8 cellular contexts compared by ENCODE assay signal in genomic region chr15:72782274-72782992, GRCh38. TPM values are rescaled to one million over a fixed set of nuclear protein-coding genes. Genes with fewer than 3 reads are reported as not detected.
DNase-seq lines count a peak whose midpoint lies in the region; ATAC-seq and TF ChIP-seq lines count a peak whose summit lies in the region.

No MANE protein-coding gene starts in this region.

- WGBS in SK-N-SH (ENCODE audit: low lambda C conversion rate) = 37% methylated on average over 14 of the region's 14 CpGs

- CTCF ChIA-PET in SK-N-SH (lab: Yijun Ruan, JAX) = no interaction called here
- CTCF ChIA-PET in activated CD8-positive, alpha-beta T cell treated with anti-CD3 and anti-CD28 coated beads for 36 hours (lab: Charles Lee) = interaction anchor here (1.4 kb wide), 1 partner anchor 60 kb away, joined by 3 read pairs; no protein-coding TSS in a partner anchor

- peak overlapping the region; percentile 6 to 92; a peak in 1 of 4 replicates for H3K27ac ChIP-seq in SK-N-SH (ENCODE audit: low read depth in 2 of 2, low read length in 1 of 2)
- peak overlapping the region; percentile 2 for H3K27ac ChIP-seq in iPS-18a (ENCODE audit: low read length)

- POLR2A ChIA-PET in SK-N-SH (lab: Yijun Ruan, JAX) = no interaction called here
- POLR2A ChIA-PET in activated CD8-positive, alpha-beta T cell treated with anti-CD3 and anti-CD28 coated beads for 36 hours (lab: Charles Lee) = interaction anchor here (1.0 to 2.0 kb wide), 8 partner anchors 9 to 459 kb away, joined by 3 to 11 read pairs (median 3); partner anchors contain the start of genes BBS4 and HIGD2B

- intact Hi-C loops in activated CD8-positive, alpha-beta T cell treated with anti-CD3 and anti-CD28 coated beads for 36 hours (cut with micrococcal nuclease) = no loop called here

- no peak for TF ChIP-seq CTCF in SK-N-SH (IDR thresholded peaks at IDR 0.05)
- no peak for TF ChIP-seq CTCF in activated CD8-positive, alpha-beta T cell treated with anti-CD3 and anti-CD28 coated beads for 36 hours (IDR thresholded peaks at IDR 0.05)

- peak overlapping the region; percentile 85 for H3K9ac ChIP-seq in SK-N-SH
- H3K9ac ChIP-seq in iPS-18a (ENCODE audit: low read length) = peak overlapping the region; percentile 81

- peaks cover 56% of the 10 kb centered on the region for H3K4me1 Mint-ChIP-seq in activated CD8-positive, alpha-beta T cell treated with anti-CD3 and anti-CD28 coated beads for 36 hours (ENCODE audit: low read depth)

- peak overlapping the region; percentile 87 for H2AFZ ChIP-seq in SK-N-SH (ENCODE audit: low read depth)

- H3K9me3 Mint-ChIP-seq in activated CD8-positive, alpha-beta T cell treated with anti-CD3 and anti-CD28 coated beads for 36 hours = no peaks in the 10 kb centered on the region

- H3K9me3 ChIP-seq in SK-N-SH = no peaks in the 10 kb centered on the region
- H3K9me3 ChIP-seq in iPS-18a (ENCODE audit: control insufficient read depth, low read depth, low read length) = no peaks in the 10 kb centered on the region

- no peaks in the 10 kb centered on the region for H3K9me2 ChIP-seq in SK-N-SH

- no peaks in the 10 kb centered on the region for H3K27me3 Mint-ChIP-seq in activated CD8-positive, alpha-beta T cell treated with anti-CD3 and anti-CD28 coated beads for 36 hours

- peaks cover 14% of the 10 kb centered on the region for H3F3A ChIP-seq in SK-N-SH (replicated peaks; ENCODE audit: insufficient read depth)

- ATAC-seq in SK-N-SH treated with all-trans-retinoic acid at 6 μM for 48 hours = no peak
- ATAC-seq in activated CD8-positive, alpha-beta T cell treated with anti-CD3 and anti-CD28 coated beads for 36 hours = no peak

- no peak for TF ChIP-seq RAD21 in SK-N-SH (IDR thresholded peaks at IDR 0.05; ENCODE audit: low read length)

- H3K4me1 ChIP-seq in SK-N-SH (ENCODE audit: control insufficient read depth in 1 of 2, insufficient read depth in 2 of 2, low read depth in 1 of 2, low read length in 1 of 2) (peaks cover 0 to 21% of the 10 kb centered on the region in 2 experiments; a peak in 2 of 4 replicates), iPS-18a (ENCODE audit: control insufficient read depth, low read depth, low read length) (no peaks in the 10 kb centered on the region)

- H3K4me2 ChIP-seq in SK-N-SH = peak overlapping the region; percentile 80

- DNase-seq in SK-N-SH (no peak), stromal cell of bone marrow (ENCODE audit: low read depth) (peak; percentile 13), NCI-H128 (lab: John Stamatoyannopoulos, UW; ENCODE audit: unreplicated experiment) (no peak), globus pallidus (ENCODE audit: low spot score) (no peak), DMS153 (lab: John Stamatoyannopoulos, UW) (no peak)
- DNase-seq in activated CD8-positive, alpha-beta T cell treated with anti-CD3 and anti-CD28 coated beads for 36 hours = peak; percentile 14

- peak overlapping the region; percentile 100 for H3K27ac Mint-ChIP-seq in activated CD8-positive, alpha-beta T cell treated with anti-CD3 and anti-CD28 coated beads for 36 hours

- H3K36me3 Mint-ChIP-seq in activated CD8-positive, alpha-beta T cell treated with anti-CD3 and anti-CD28 coated beads for 36 hours (ENCODE audit: low read depth) = peaks cover 46% of the 10 kb centered on the region

- H3K36me3 ChIP-seq in SK-N-SH (replicated peaks in 1 of 2; ENCODE audit: control insufficient read depth in 1 of 2, insufficient read depth in 2 of 2, low read length in 1 of 2) (peaks cover 0 to 10% of the 10 kb centered on the region in 2 experiments), iPS-18a (ENCODE audit: control insufficient read depth, low read depth, low read length) (no peaks in the 10 kb centered on the region)

- peaks cover 60% of the 10 kb centered on the region for H3K79me2 ChIP-seq in SK-N-SH (ENCODE audit: insufficient read depth)

- 0 out of 2 replicates have a peak, but pooled peaks cover 3% of the 10 kb centered on the region for H4K20me1 ChIP-seq in SK-N-SH (ENCODE audit: insufficient read depth)

- H3K4me3 Mint-ChIP-seq in activated CD8-positive, alpha-beta T cell treated with anti-CD3 and anti-CD28 coated beads for 36 hours = peak overlapping the region; percentile 98

- H3K4me3 ChIP-seq in SK-N-SH (ENCODE audit: low read depth in 2 of 2, low read length in 1 of 2) (peak overlapping the region; percentile 85 to 98), iPS-18a (ENCODE audit: low read length) (peak overlapping the region; percentile 95)

- no peaks in the 10 kb centered on the region for H3K27me3 ChIP-seq in SK-N-SH (ENCODE audit: insufficient read depth)
- H3K27me3 ChIP-seq in iPS-18a (ENCODE audit: control insufficient read depth, insufficient read depth, low read length) = no peaks in the 10 kb centered on the region

- TF ChIP-seq EP300 in SK-N-SH (IDR thresholded peaks at IDR 0.05; ENCODE audit: borderline replicate concordance in 1 of 2, low read depth in 1 of 2, low read length in 1 of 2) = no peak

TF ChIP-seq in SK-N-SH, 30 proteins besides CTCF, POLR2A, EP300 and RAD21 (continues in another document):
- no peak for TF ChIP-seq FOSL2 (IDR thresholded peaks at IDR 0.05; ENCODE audit: borderline replicate concordance, low read depth)
- no peak for TF ChIP-seq GABPA (IDR thresholded peaks at IDR 0.05; ENCODE audit: low read depth)
- TF ChIP-seq ZBTB33 (IDR thresholded peaks at IDR 0.05; ENCODE audit: borderline replicate concordance, low read depth) = no peak
- no peak for TF ChIP-seq TEAD4 (IDR thresholded peaks at IDR 0.05; ENCODE audit: borderline replicate concordance, insufficient read depth)
- no peak for TF ChIP-seq CHD2 (IDR thresholded peaks at IDR 0.05; ENCODE audit: low read length, partially characterized antibody)
- no peak for TF ChIP-seq ELF1 (IDR thresholded peaks at IDR 0.05)
- no peak for TF ChIP-seq POLR2AphosphoS5 (IDR thresholded peaks at IDR 0.05; ENCODE audit: low read depth, low read length)
- TF ChIP-seq RXRA (IDR thresholded peaks at IDR 0.05; ENCODE audit: borderline replicate concordance, low read depth) = no peak

TF ChIP-seq in SK-N-SH treated with all-trans-retinoic acid at 6 μM for 48 hours, 23 proteins besides CTCF, POLR2A, EP300 and RAD21 (continues in another document):
- TF ChIP-seq ZNF70 (CRISPR knock-in tag; IDR thresholded peaks at IDR 0.05) = no peak
- no peak for TF ChIP-seq TSHZ2 (CRISPR knock-in tag; IDR thresholded peaks at IDR 0.05)
- no peak for TF ChIP-seq ZFP3 (CRISPR knock-in tag; IDR thresholded peaks at IDR 0.05)
- TF ChIP-seq, protein P1, sequence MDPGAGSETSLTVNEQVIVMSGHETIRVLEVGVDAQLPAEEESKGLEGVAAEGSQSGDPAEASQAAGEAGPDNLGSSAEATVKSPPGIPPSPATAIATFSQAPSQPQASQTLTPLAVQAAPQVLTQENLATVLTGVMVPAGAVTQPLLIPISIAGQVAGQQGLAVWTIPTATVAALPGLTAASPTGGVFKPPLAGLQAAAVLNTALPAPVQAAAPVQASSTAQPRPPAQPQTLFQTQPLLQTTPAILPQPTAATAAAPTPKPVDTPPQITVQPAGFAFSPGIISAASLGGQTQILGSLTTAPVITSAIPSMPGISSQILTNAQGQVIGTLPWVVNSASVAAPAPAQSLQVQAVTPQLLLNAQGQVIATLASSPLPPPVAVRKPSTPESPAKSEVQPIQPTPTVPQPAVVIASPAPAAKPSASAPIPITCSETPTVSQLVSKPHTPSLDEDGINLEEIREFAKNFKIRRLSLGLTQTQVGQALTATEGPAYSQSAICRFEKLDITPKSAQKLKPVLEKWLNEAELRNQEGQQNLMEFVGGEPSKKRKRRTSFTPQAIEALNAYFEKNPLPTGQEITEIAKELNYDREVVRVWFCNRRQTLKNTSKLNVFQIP (CRISPR knock-in tag; IDR thresholded peaks at IDR 0.05; ENCODE audit: borderline replicate concordance, low read depth) = no peak
- TF ChIP-seq RARB (CRISPR knock-in tag; IDR thresholded peaks at IDR 0.05) = no peak
- TF ChIP-seq ZC3H10 (CRISPR knock-in tag; IDR thresholded peaks at IDR 0.05) = no peak
- TF ChIP-seq CSDC2 (CRISPR knock-in tag; IDR thresholded peaks at IDR 0.05) = no peak
- no peak for TF ChIP-seq TOX (CRISPR knock-in tag; IDR thresholded peaks at IDR 0.05; ENCODE audit: borderline replicate concordance)
- TF ChIP-seq SNAI2 (CRISPR knock-in tag; IDR thresholded peaks at IDR 0.05) = no peak
- no peak for TF ChIP-seq ISL1 (CRISPR knock-in tag; IDR thresholded peaks at IDR 0.05)
- no peak for TF ChIP-seq GLIS3 (CRISPR knock-in tag; IDR thresholded peaks at IDR 0.05)

RNA-seq across cellular contexts. Expression of gene ADPGK, which starts 1.1 kb away (rescaled TPM):
- polyA plus RNA-seq in SK-N-SH (2012; rRNA removed) = 57.3 and 70.7 TPM in 2 replicates
- 37.8 and 49.9 TPM in 2 replicates for polyA plus RNA-seq in SK-N-SH (2012; cell fraction: cytosol; rRNA removed)
- polyA plus RNA-seq in SK-N-SH (2012; cell fraction: nucleus; rRNA removed) = 71.6 and 125 TPM in 2 replicates
- 10 to 100 TPM; 63.7 to 65.1 TPM for total RNA-seq in activated CD8-positive, alpha-beta T cell treated with anti-CD3 and anti-CD28 coated beads for 36 hours

Comparison
In these comparisons a context has a peak if more than half of its experiments do, and no peak if none do; other contexts are left out.
1. DNase-seq: peak in activated CD8-positive, alpha-beta T cell treated with anti-CD3 and anti-CD28 coated beads for 36 hours (single experiment) and stromal cell of bone marrow (single experiment); none in SK-N-SH (single experiment), NCI-H128 (single experiment), globus pallidus (single experiment) and DMS153 (single experiment).